Comparison of ENCODE assay signal across 8 cellular contexts in the genomic region with DNA sequence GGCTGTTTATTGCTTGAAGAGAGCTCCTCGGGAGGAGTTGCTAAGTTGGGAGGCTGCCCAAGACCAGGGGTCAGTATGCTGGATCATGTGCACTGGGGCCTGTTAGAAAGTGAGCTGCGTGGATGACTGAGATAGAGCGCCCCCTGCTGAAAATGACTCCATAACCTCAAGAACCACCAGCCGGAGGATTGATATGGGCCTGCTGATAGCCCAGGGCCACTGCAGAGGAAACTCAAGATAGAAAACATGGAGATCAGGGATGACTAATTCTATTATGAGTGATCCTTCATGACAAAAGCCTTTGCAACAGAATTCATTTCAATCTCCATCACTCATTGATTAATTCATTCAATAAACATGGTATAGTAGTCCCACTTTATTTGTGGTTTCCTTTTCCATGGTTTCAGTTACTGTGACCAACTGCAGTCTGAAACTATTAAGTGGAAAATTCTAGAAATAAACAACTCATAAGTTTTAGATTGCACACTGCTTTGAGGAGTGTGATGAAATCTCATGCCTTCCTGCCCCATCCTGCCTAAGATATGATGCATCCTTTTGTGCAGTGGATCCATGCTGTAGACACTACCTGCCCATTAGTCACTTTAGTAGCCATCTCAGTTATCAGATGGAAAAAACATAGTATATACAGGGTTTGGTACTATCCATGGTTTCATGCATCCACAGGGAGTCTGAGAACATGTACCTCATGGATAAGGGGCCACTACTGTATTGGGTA.
DNase-seq lines count a peak whose midpoint lies in the region; ATAC-seq and TF ChIP-seq lines count a peak whose summit lies in the region.

No MANE protein-coding gene starts in this region.

- intact Hi-C loops in mammary epithelial cell (cut with micrococcal nuclease): loop anchor here (1.0 to 10.0 kb wide), 4 partner anchors 124 to 591 kb away; a partner anchor contains a TSS

- H3K4me3 ChIP-seq in mammary epithelial cell (replicated peaks in 1 of 3; ENCODE audit: insufficient read depth in 1 of 3, low read depth in 2 of 3, low read length in 3 of 3): no peak overlapping the region
- no peak overlapping the region for H3K4me3 ChIP-seq in lung

- H3K27me3 Mint-ChIP-seq in T-cell: peaks cover 0 to 5% of the 10 kb centered on the region in 2 donors

- DNase-seq in NCI-H524 (lab: John Stamatoyannopoulos, UW) (peak; percentile 17 to 20), NCI-H524 treated with DMSO at 0.1 percent for 48 hours (lab: John Stamatoyannopoulos, UW) (no peak), T-cell (peak in 28 of 34 experiments; percentile 0 to 41 (median 21)), mammary epithelial cell (peak; percentile 37), lung (ENCODE audit: low spot score) (peak; percentile 39)
- DNase-seq in stimulated activated naive CD8-positive, alpha-beta T cell treated with anti-CD3 and anti-CD28 coated beads, Interleukin-15, Interleukin-2, amounts not matched to agents 100 U/mL and 50 U/mL, for 24 hours: peak; percentile 48

- no peaks in the 10 kb centered on the region for H3K36me3 Mint-ChIP-seq in T-cell

- ATAC-seq in HG03378 (IDR thresholded peaks at IDR 0.05; ENCODE audit: unreplicated experiment) (peak; percentile 70), T-cell (replicated peaks in 1 of 4) (peak in 2 of 4 experiments; percentile 45 to 48), lung (ENCODE audit: insufficient read depth, low FRiP score) (peak; percentile 67), HG02840 (IDR thresholded peaks at IDR 0.05; ENCODE audit: low FRiP score, unreplicated experiment) (no peak)
- peak; percentile 65 for ATAC-seq in stimulated activated naive CD8-positive, alpha-beta T cell treated with anti-CD3 and anti-CD28 coated beads, Interleukin-15, Interleukin-2, amounts not matched to agents 100 U/mL and 50 U/mL, for 24 hours

- 45% methylated on average over 4 of the region's 4 CpGs for WGBS in mammary epithelial cell (ENCODE audit: low coverage, missing lambda C conversion rate)
- 13 to 19% methylated on average over 4 of the region's 4 CpGs for WGBS in lung, 2 donors

- POLR2A ChIA-PET in T-cell (lab: Charles Lee): no interaction called here

- no peaks in the 10 kb centered on the region for H4K20me1 ChIP-seq in mammary epithelial cell (ENCODE audit: insufficient read depth, low read length)

- no peaks in the 10 kb centered on the region for H3K4me1 ChIP-seq in mammary epithelial cell (ENCODE audit: insufficient read depth, low read length)
- H3K4me1 ChIP-seq in lung (ENCODE audit: control insufficient read depth in 2 of 2, insufficient read depth in 2 of 2, low read length in 2 of 2): no peaks in the 10 kb centered on the region

- no peak overlapping the region for H3K4me2 ChIP-seq in mammary epithelial cell (ENCODE audit: insufficient read depth, low read depth, low read length)

- H3K9me3 Mint-ChIP-seq in T-cell: no peaks in the 10 kb centered on the region

- H3K4me1 Mint-ChIP-seq in T-cell: no peaks in the 10 kb centered on the region

- H3K27me3 ChIP-seq in mammary epithelial cell (ENCODE audit: insufficient read depth, low read length) (no peaks in the 10 kb centered on the region), lung (ENCODE audit: control insufficient read depth, insufficient read depth) (no peaks in the 10 kb centered on the region)

- no peaks in the 10 kb centered on the region for H3K79me2 ChIP-seq in mammary epithelial cell (ENCODE audit: insufficient read depth, low read length)

- H3K9me3 ChIP-seq in mammary epithelial cell (replicated peaks; ENCODE audit: insufficient read depth, low read length): no peaks in the 10 kb centered on the region
- no peaks in the 10 kb centered on the region for H3K9me3 ChIP-seq in lung (ENCODE audit: control insufficient read depth in 2 of 2, insufficient read depth in 1 of 2, low read length in 1 of 2)

- TF ChIP-seq CTCF in mammary epithelial cell (conservative IDR thresholded peaks at IDR 0.05 in 1 of 2, IDR thresholded peaks at IDR 0.05 in 1 of 2; ENCODE audit: extremely low read depth in 1 of 2, insufficient read depth in 1 of 2, low read depth in 1 of 2, low read length in 2 of 2) (peak; percentile 29 to 45), lung (IDR thresholded peaks at IDR 0.05; ENCODE audit: control extremely low read depth, extremely low read depth) (no peak)

- no peak overlapping the region for H3K9ac ChIP-seq in mammary epithelial cell (ENCODE audit: insufficient read depth, low read length)

- no TSS peak for BruUV-seq in mammary epithelial cell (replicated peaks; lab: Mats Ljungman, UMichigan)

- no peak overlapping the region for H3K27ac Mint-ChIP-seq in T-cell

- no peaks in the 10 kb centered on the region for H3K36me3 ChIP-seq in mammary epithelial cell (ENCODE audit: insufficient read depth, low read length)
- H3K36me3 ChIP-seq in lung (ENCODE audit: control insufficient read depth in 2 of 2, insufficient read depth in 2 of 2, low read length in 2 of 2): no peaks in the 10 kb centered on the region

- dilution Hi-C loops in mammary epithelial cell (cut with HindIII; ENCODE audit: low sequenced_read_pairs): no loop called here

- CTCF ChIA-PET in T-cell (lab: Charles Lee): interaction anchor here (0.6 to 4.4 kb wide), 17 partner anchors 10 to 788 kb away, joined by 3 to 21 read pairs (median 4); no protein-coding TSS in a partner anchor
- CTCF ChIA-PET in mammary epithelial cell (lab: Charles Lee; ENCODE audit: low non-redundant PET): no interaction called here

- H3K27ac ChIP-seq in mammary epithelial cell (ENCODE audit: insufficient read depth, low read depth, low read length): no peak overlapping the region
- H3K27ac ChIP-seq in lung (ENCODE audit: low read depth in 1 of 2, low read length in 1 of 2): no peak overlapping the region

- H2AFZ ChIP-seq in mammary epithelial cell (ENCODE audit: low read depth, low read length): no peak overlapping the region

- in situ Hi-C loops in mammary epithelial cell (cut with MboI; ENCODE audit: low sequenced_read_pairs in 2 of 2): loop anchor here (10.0 to 25.0 kb wide), 3 partner anchors 391 to 753 kb away; no protein-coding TSS in a partner anchor

- no peak overlapping the region for H3K4me3 Mint-ChIP-seq in T-cell
